13 cellular contexts compared by ENCODE assay signal in genomic region chr14:100408350-100409015, GRCh38. TPM values are rescaled to one million over a fixed set of nuclear protein-coding genes. Genes with fewer than 3 reads are reported as not detected.
DNase-seq lines count a peak whose midpoint lies in the region; ATAC-seq, FAIRE-seq and TF ChIP-seq lines count a peak whose summit lies in the region.
"Had no signal": no experiment of that assay in that cellular context is flagged by ENCODE, and none has a peak within 500 bp of the region (broad histone marks: within the 10 kb centered on the region; RNA-seq: fewer than 3 reads in every experiment).

No MANE protein-coding gene starts in this region.

- intact Hi-C loops in HCT116 (cut with micrococcal nuclease): no loop called here
- intact Hi-C loops in prostate gland (cut with DNase I): no loop called here

- no peaks in the 10 kb centered on the region for H3K9me3 Mint-ChIP-seq in naive thymus-derived CD8-positive, alpha-beta T cell
- no peaks in the 10 kb centered on the region for H3K9me3 Mint-ChIP-seq in activated naive CD8-positive, alpha-beta T cell treated with anti-CD3 and anti-CD28 coated beads for 36 hours
- H3K9me3 Mint-ChIP-seq: stimulated activated naive CD8-positive, alpha-beta T cell treated with anti-CD3 and anti-CD28 coated beads, Interleukin-15, Interleukin-2, amounts not matched to agents 100 ng/mL and 50 ng/mL, for 24 hours had no signal

- peak overlapping the region; percentile 81 for H3K4me2 ChIP-seq in A549
- H3K4me2 ChIP-seq in HCT116 (ENCODE audit: low read length): peak overlapping the region; percentile 75
- H3K4me2 ChIP-seq in hepatocyte: peak overlapping the region; percentile 6
- H3K4me2 ChIP-seq: BLaER1 had no signal

- H3K4me1 Mint-ChIP-seq in naive thymus-derived CD8-positive, alpha-beta T cell: peaks cover 27 to 41% (median 39%) of the 10 kb centered on the region in 4 donors
- peaks cover 35% of the 10 kb centered on the region for H3K4me1 Mint-ChIP-seq in activated naive CD8-positive, alpha-beta T cell treated with anti-CD3 and anti-CD28 coated beads for 36 hours

- peak overlapping the region; percentile 41 for H3K9ac ChIP-seq in HCT116 (ENCODE audit: low read length)
- H3K9ac ChIP-seq: BLaER1 had no signal

- H3K4me3 Mint-ChIP-seq in naive thymus-derived CD8-positive, alpha-beta T cell: no peak overlapping the region
- no peak overlapping the region for H3K4me3 Mint-ChIP-seq in activated naive CD8-positive, alpha-beta T cell treated with anti-CD3 and anti-CD28 coated beads for 36 hours
- H3K4me3 Mint-ChIP-seq: stimulated activated naive CD8-positive, alpha-beta T cell treated with anti-CD3 and anti-CD28 coated beads, Interleukin-15, Interleukin-2, amounts not matched to agents 100 ng/mL and 50 ng/mL, for 24 hours had no signal

- H3K9me3 ChIP-seq in A549 (no peaks in the 10 kb centered on the region), HCT116 (ENCODE audit: control insufficient read depth in 1 of 2, insufficient read depth in 1 of 2, low read depth in 1 of 2, low read length in 2 of 2) (no peaks in the 10 kb centered on the region), hepatocyte (ENCODE audit: low read depth) (no peaks in the 10 kb centered on the region), prostate gland (no peaks in the 10 kb centered on the region)
- H3K9me3 ChIP-seq: BLaER1, left ventricle myocardium inferior had no signal

- peaks cover 0 to 2% (median 0%) of the 10 kb centered on the region in 3 donors for H3K36me3 Mint-ChIP-seq in naive thymus-derived CD8-positive, alpha-beta T cell
- peaks cover 2% of the 10 kb centered on the region for H3K36me3 Mint-ChIP-seq in activated naive CD8-positive, alpha-beta T cell treated with anti-CD3 and anti-CD28 coated beads for 36 hours

- no peak for TF ChIP-seq CTCF in A549 (IDR thresholded peaks at IDR 0.05)
- no peak for TF ChIP-seq CTCF in HCT116 (IDR thresholded peaks at IDR 0.05 in 2 of 3, conservative IDR thresholded peaks at IDR 0.05 in 1 of 3; ENCODE audit: borderline replicate concordance in 1 of 3, insufficient read depth in 1 of 3, low read depth in 2 of 3, low read length in 2 of 3)
- no peak for TF ChIP-seq CTCF in hepatocyte (IDR thresholded peaks at IDR 0.05; ENCODE audit: poor library complexity)
- TF ChIP-seq CTCF in prostate gland (IDR thresholded peaks at IDR 0.05): no peak

- H3K36me3 ChIP-seq in HCT116 (ENCODE audit: control insufficient read depth in 1 of 2, insufficient read depth in 2 of 2, low read length in 2 of 2) (no peaks in the 10 kb centered on the region), hepatocyte (replicated peaks; ENCODE audit: insufficient read depth, low read depth) (no peaks in the 10 kb centered on the region), prostate gland (no peaks in the 10 kb centered on the region)
- H3K36me3 ChIP-seq: BLaER1, left ventricle myocardium inferior had no signal

- peak; percentile 18 for FAIRE-seq in A549 (lab: Jason Lieb, UNC)

- CTCF ChIA-PET in A549 (lab: Yijun Ruan, JAX) (interaction anchor here (0.6 to 7.5 kb wide), 9 partner anchors 9 to 284 kb away, joined by 3 to 80 read pairs (median 8); no protein-coding TSS in a partner anchor), HCT116 (lab: Charles Lee) (interaction anchor here (0.6 to 1.8 kb wide), 5 partner anchors 9 to 240 kb away, joined by 5 to 8 read pairs (median 6); no protein-coding TSS in a partner anchor)

- H3K27ac ChIP-seq in A549 (peak overlapping the region; percentile 82 to 88), HCT116 (ENCODE audit: low read depth, low read length) (peak overlapping the region; percentile 35), hepatocyte (peak overlapping the region; percentile 78), prostate gland (no peak overlapping the region)
- H3K27ac ChIP-seq: BLaER1, left ventricle myocardium inferior had no signal

- H3K9me2 ChIP-seq in HCT116 (ENCODE audit: insufficient read depth) (no peaks in the 10 kb centered on the region), hepatocyte (replicated peaks; ENCODE audit: insufficient read depth) (no peaks in the 10 kb centered on the region)

- no TSS peak for BruUV-seq in HCT116 (replicated peaks; lab: Mats Ljungman, UMichigan)

- no peaks in the 10 kb centered on the region for H3K79me2 ChIP-seq in HCT116 (ENCODE audit: insufficient read depth, low read length)
- H3K79me2 ChIP-seq in hepatocyte: peaks cover 45% of the 10 kb centered on the region

- TF ChIP-seq POLR2A in A549 (IDR thresholded peaks at IDR 0.05; ENCODE audit: low read length) (no peak), HCT116 (IDR thresholded peaks at IDR 0.05; ENCODE audit: borderline replicate concordance, extremely low read depth, insufficient read depth, insufficient read length) (no peak), prostate gland (IDR thresholded peaks at IDR 0.05) (no peak)

- DNase-seq in A549 (ENCODE audit: low read depth in 1 of 2, low spot score in 1 of 2) (peak; percentile 80 to 83), HCT116 (ENCODE audit: low read depth, low spot score) (peak; percentile 67), SIG-M5 treated with dmso at 0.1 percent for 504 hours (lab: John Stamatoyannopoulos, UW; ENCODE audit: unreplicated experiment) (peak; percentile 64), hepatocyte (ENCODE audit: low spot score) (peak; percentile 82), prostate gland (ENCODE audit: low spot score) (no peak)
- no peak for DNase-seq in naive thymus-derived CD8-positive, alpha-beta T cell
- DNase-seq in activated naive CD8-positive, alpha-beta T cell treated with anti-CD3 and anti-CD28 coated beads for 36 hours: no peak
- DNase-seq: erythroblast, left ventricle myocardium inferior, right cardiac atrium had no signal

- peak overlapping the region in 2 of 10 donors; percentile 12 to 69 for H3K27ac Mint-ChIP-seq in naive thymus-derived CD8-positive, alpha-beta T cell
- H3K27ac Mint-ChIP-seq in activated naive CD8-positive, alpha-beta T cell treated with anti-CD3 and anti-CD28 coated beads for 36 hours: no peak overlapping the region
- H3K27ac Mint-ChIP-seq: stimulated activated naive CD8-positive, alpha-beta T cell treated with anti-CD3 and anti-CD28 coated beads, Interleukin-15, Interleukin-2, amounts not matched to agents 100 ng/mL and 50 ng/mL, for 24 hours had no signal

- H3K27me3 Mint-ChIP-seq in naive thymus-derived CD8-positive, alpha-beta T cell: no peaks in the 10 kb centered on the region
- H3K27me3 Mint-ChIP-seq in activated naive CD8-positive, alpha-beta T cell treated with anti-CD3 and anti-CD28 coated beads for 36 hours: no peaks in the 10 kb centered on the region
- H3K27me3 Mint-ChIP-seq: stimulated activated naive CD8-positive, alpha-beta T cell treated with anti-CD3 and anti-CD28 coated beads, Interleukin-15, Interleukin-2, amounts not matched to agents 100 ng/mL and 50 ng/mL, for 24 hours had no signal

- WGBS in A549 (ENCODE audit: missing lambda C conversion rate): 10% methylated on average over 11 of the region's 11 CpGs
- 60% methylated on average over 11 of the region's 11 CpGs for WGBS in hepatocyte (ENCODE audit: low lambda C conversion rate, missing lambda C conversion rate)
- 87% methylated on average over 11 of the region's 11 CpGs for WGBS in prostate gland

- H3K27me3 ChIP-seq in HCT116 (ENCODE audit: insufficient read depth, low read length) (no peaks in the 10 kb centered on the region), hepatocyte (no peaks in the 10 kb centered on the region), prostate gland (replicated peaks; ENCODE audit: insufficient read depth) (no peaks in the 10 kb centered on the region)
- H3K27me3 ChIP-seq: BLaER1 had no signal

- TF ChIP-seq RAD21 in A549 (conservative IDR thresholded peaks at IDR 0.05 in 1 of 2, IDR thresholded peaks at IDR 0.05 in 1 of 2): no peak
- 0 out of 2 replicates have a peak, but pooled peaks have one; percentile 4 for TF ChIP-seq RAD21 in HCT116 (IDR thresholded peaks at IDR 0.05; ENCODE audit: low read depth)

- ATAC-seq in A549 (peak; percentile 90 to 92), HCT116 (peak; percentile 86), GM18519 (IDR thresholded peaks at IDR 0.05; ENCODE audit: low FRiP score, unreplicated experiment) (no peak)
- ATAC-seq in naive thymus-derived CD8-positive, alpha-beta T cell: no peak

- TF ChIP-seq EP300 in A549 (IDR thresholded peaks at IDR 0.05): peak; percentile 73 to 82; a peak in 3 of 5 replicates

- no peak overlapping the region for H2AFZ ChIP-seq in HCT116 (ENCODE audit: low read depth, low read length, poor library complexity, severe bottlenecking)
- no peak overlapping the region for H2AFZ ChIP-seq in hepatocyte

- POLR2A ChIA-PET in A549 (lab: Yijun Ruan, JAX): interaction anchor here (0.6 to 1.1 kb wide), 2 partner anchors 14 to 1239 kb away, joined by 3 read pairs; no protein-coding TSS in a partner anchor
- POLR2A ChIA-PET in HCT116 (lab: Charles Lee): no interaction called here
- POLR2A ChIA-PET in naive thymus-derived CD8-positive, alpha-beta T cell (lab: Charles Lee): no interaction called here

- peak overlapping the region; percentile 8; the same call in 1 of the 3 replicates for H3K4me3 ChIP-seq in A549
- H3K4me3 ChIP-seq in HCT116 (replicated peaks in 1 of 2; ENCODE audit: low read depth in 1 of 2, low read length in 2 of 2): peak overlapping the region in 1 of 2 experiments; percentile 34; a peak in 2 of 4 replicates
- H3K4me3 ChIP-seq in hepatocyte: no peak overlapping the region
- H3K4me3 ChIP-seq in prostate gland: no peak overlapping the region
- H3K4me3 ChIP-seq: BLaER1, left ventricle myocardium inferior had no signal

- peaks cover 47% of the 10 kb centered on the region for H3K4me1 ChIP-seq in A549
- peaks cover 31 to 43% of the 10 kb centered on the region in 2 experiments for H3K4me1 ChIP-seq in HCT116 (ENCODE audit: control insufficient read depth in 1 of 2, insufficient read depth in 2 of 2, low read length in 2 of 2)
- peaks cover 26% of the 10 kb centered on the region for H3K4me1 ChIP-seq in hepatocyte (ENCODE audit: insufficient read depth)
- peaks cover 5% of the 10 kb centered on the region for H3K4me1 ChIP-seq in prostate gland (replicated peaks)

- no peaks in the 10 kb centered on the region for H4K20me1 ChIP-seq in HCT116 (ENCODE audit: insufficient read depth)
- H4K20me1 ChIP-seq in hepatocyte (ENCODE audit: insufficient read depth, poor library complexity, severe bottlenecking): no peaks in the 10 kb centered on the region
- H4K20me1 ChIP-seq: BLaER1 had no signal

- RAD21 ChIA-PET in HCT116 (lab: Charles Lee; ENCODE audit: low non-redundant PET in 1 of 2, low total read pairs in 2 of 2, uncharacterized antibody in 2 of 2, unreplicated experiment in 2 of 2): no interaction called here

RNA-seq across cellular contexts. Expression of gene WDR25, which starts 32.2 kb away (rescaled TPM):
- 7.8 and 8.9 TPM in 2 replicates for polyA plus RNA-seq in A549 (2011; rRNA removed)
- 8.0 and 9.7 TPM in 2 replicates for polyA plus RNA-seq in A549 (2012; cell fraction: cytosol; rRNA removed)
- polyA plus RNA-seq in A549 (2012; cell fraction: nucleus; rRNA removed): 13.9 and 17.7 TPM in 2 replicates
- polyA plus RNA-seq in A549 (2017; fragmentation: RNase III; extraction: RNeasy Plus Mini Kit Qiagen cat#74134 plus additional on column Dnase treatment): 6.2 to 7.0 TPM (median 6.8 TPM) in 3 replicates
- polyA minus RNA-seq in A549 (2011; rRNA and poly(A)+ RNA removed): 10.3 and 11.0 TPM in 2 replicates
- total RNA-seq in HCT116 (2021; ENCODE audit: unreplicated experiment): 6.6 TPM
- polyA plus RNA-seq in HCT116 (2012): 7.1 and 8.3 TPM in 2 replicates
- 14.1 and 18.7 TPM in 2 replicates for total RNA-seq in hepatocyte
- 19.7 and 22.8 TPM in 2 replicates for polyA plus RNA-seq in hepatocyte
- total RNA-seq in naive thymus-derived CD8-positive, alpha-beta T cell: 1 to 10 TPM; 6.2 to 6.6 TPM
- 10 to 100 TPM in 2 of 3 donors, 1 to 10 TPM in 1; 8.3 to 11.9 (median 10.7) TPM for polyA plus RNA-seq in naive thymus-derived CD8-positive, alpha-beta T cell
- 10 to 100 TPM; 20.2 to 22.2 TPM for total RNA-seq in prostate gland
- total RNA-seq in activated naive CD8-positive, alpha-beta T cell treated with anti-CD3 and anti-CD28 coated beads for 36 hours: 1 to 10 TPM; 7.9 to 9.0 TPM

Comparison
In these comparisons a context has a peak if more than half of its experiments do, and no peak if none do; other contexts are left out.
1. ATAC-seq: peak in A549 (2 of 2) and HCT116 (single experiment); none in GM18519 (single experiment) and naive thymus-derived CD8-positive, alpha-beta T cell (0 of 2).
2. DNase-seq: peak in A549 (2 of 2), HCT116 (single experiment), SIG-M5 treated with dmso at 0.1 percent for 504 hours (single experiment) and hepatocyte (single experiment); none in naive thymus-derived CD8-positive, alpha-beta T cell (0 of 10), prostate gland (single experiment) and activated naive CD8-positive, alpha-beta T cell treated with anti-CD3 and anti-CD28 coated beads for 36 hours (single experiment).
3. H3K27ac ChIP-seq: peak in A549 (2 of 2), HCT116 (single experiment) and hepatocyte (single experiment); none in prostate gland (0 of 2).
4. H3K4me2 ChIP-seq: peak in every context shown above with its lines; median percentile 81 in A549; 75 in HCT116; 6 in hepatocyte.
5. Of the 6 proteins assayed by ChIP-seq in both A549 and HCT116: peak only in A549: MAX; only in HCT116: RAD21; in both: CEBPB; in neither: 3.